Comparison of ENCODE assay signal across 1 cellular context in the genomic region with DNA sequence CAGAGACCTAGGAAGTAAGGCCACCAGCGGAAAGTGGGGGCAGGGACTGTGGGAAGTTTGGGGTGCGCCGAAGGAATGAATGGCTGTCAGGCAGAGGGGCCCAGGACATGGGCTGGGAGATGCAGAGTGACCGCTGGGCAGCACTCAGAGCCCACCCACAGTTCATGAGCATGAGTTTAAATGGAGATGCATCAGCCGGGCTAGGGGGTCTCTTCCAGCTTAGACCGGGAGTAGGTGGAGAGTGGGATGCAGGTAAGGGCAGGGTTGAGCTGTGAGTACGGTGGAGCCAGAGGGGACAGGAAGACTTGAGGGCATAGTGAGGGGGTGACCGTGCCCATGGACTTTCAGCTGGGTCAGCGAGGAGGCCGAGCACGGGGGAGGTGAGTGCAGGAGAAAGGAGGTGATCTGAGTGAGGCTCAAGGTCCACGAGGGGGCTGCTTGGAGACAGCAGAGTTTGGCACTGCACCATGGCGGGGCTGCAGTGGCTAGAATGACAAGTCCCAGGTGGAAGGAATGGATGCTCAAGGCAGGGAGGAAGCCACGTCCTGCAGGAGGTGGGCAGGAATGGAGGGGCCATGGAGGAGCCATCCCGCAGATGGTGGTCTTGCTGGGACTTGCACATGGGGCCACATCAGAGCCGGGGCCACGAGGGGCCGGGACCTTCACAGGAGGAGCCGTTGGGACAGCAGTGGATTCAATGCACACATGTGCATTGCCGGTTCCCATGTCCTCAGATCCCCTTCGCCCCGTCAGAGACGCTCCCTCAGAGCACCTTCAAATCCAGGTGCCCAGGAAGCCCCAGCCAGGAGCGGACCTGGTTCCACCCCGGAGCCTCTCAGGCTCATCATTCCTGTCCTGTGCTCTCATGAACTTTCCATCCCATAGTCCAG.
TF ChIP-seq lines count a peak whose summit lies in the region.

No MANE protein-coding gene starts in this region.

TF ChIP-seq in WTC11, 78 proteins besides CTCF, POLR2A, EP300 and RAD21:
- TF ChIP-seq PRRX2 (CRISPR knock-in tag; IDR thresholded peaks at IDR 0.05) (no peak), CREB1 (CRISPR knock-in tag; IDR thresholded peaks at IDR 0.05) (no peak), TCF7 (CRISPR knock-in tag; IDR thresholded peaks at IDR 0.05; ENCODE audit: low read depth) (no peak), ZNF425 (CRISPR knock-in tag; conservative IDR thresholded peaks at IDR 0.05) (no peak)
- TF ChIP-seq, protein P1, sequence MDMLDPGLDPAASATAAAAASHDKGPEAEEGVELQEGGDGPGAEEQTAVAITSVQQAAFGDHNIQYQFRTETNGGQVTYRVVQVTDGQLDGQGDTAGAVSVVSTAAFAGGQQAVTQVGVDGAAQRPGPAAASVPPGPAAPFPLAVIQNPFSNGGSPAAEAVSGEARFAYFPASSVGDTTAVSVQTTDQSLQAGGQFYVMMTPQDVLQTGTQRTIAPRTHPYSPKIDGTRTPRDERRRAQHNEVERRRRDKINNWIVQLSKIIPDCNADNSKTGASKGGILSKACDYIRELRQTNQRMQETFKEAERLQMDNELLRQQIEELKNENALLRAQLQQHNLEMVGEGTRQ (CRISPR knock-in tag; IDR thresholded peaks at IDR 0.05), result no peak
- TF ChIP-seq, protein P2, sequence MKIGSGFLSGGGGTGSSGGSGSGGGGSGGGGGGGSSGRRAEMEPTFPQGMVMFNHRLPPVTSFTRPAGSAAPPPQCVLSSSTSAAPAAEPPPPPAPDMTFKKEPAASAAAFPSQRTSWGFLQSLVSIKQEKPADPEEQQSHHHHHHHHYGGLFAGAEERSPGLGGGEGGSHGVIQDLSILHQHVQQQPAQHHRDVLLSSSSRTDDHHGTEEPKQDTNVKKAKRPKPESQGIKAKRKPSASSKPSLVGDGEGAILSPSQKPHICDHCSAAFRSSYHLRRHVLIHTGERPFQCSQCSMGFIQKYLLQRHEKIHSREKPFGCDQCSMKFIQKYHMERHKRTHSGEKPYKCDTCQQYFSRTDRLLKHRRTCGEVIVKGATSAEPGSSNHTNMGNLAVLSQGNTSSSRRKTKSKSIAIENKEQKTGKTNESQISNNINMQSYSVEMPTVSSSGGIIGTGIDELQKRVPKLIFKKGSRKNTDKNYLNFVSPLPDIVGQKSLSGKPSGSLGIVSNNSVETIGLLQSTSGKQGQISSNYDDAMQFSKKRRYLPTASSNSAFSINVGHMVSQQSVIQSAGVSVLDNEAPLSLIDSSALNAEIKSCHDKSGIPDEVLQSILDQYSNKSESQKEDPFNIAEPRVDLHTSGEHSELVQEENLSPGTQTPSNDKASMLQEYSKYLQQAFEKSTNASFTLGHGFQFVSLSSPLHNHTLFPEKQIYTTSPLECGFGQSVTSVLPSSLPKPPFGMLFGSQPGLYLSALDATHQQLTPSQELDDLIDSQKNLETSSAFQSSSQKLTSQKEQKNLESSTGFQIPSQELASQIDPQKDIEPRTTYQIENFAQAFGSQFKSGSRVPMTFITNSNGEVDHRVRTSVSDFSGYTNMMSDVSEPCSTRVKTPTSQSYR (CRISPR knock-in tag; IDR thresholded peaks at IDR 0.05), result no peak
